In the genomic region with DNA sequence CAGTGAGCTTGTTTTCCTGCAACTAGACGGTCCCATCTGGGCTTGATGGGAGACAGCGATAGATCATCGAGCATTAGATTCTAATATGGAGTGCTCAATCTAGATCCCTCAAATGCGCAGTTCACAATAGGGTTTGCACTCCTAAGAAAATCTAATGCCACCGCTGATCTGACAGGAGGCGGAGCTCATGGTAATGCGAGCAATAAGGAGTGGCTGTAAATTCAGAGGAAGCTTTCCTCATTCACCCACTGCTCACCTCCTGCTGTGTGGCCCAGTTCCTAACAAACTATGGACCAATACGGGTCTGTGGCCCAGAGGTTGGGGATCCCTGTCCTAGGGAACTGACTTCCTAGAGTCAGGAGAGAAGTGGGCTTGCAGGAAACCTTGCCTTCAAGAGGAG, we compare ENCODE assay signal across 1 cellular context.
A peak's percentile ranks its signal among the peaks of the same experiment; 100 is the strongest.
TF ChIP-seq lines count a peak whose summit lies in the region.

No MANE protein-coding gene starts in this region.

TF ChIP-seq in HEK293, 187 proteins besides CTCF, POLR2A, EP300 and RAD21:
- TF ChIP-seq ZNF133 (tag by site-specific recombination; IDR thresholded peaks at IDR 0.05), result no peak
- peak; percentile 99 for TF ChIP-seq ZNF610 (tag by site-specific recombination; IDR thresholded peaks at IDR 0.05; ENCODE audit: borderline replicate concordance)
TF ChIP-seq in HEK293: peak in this region for 1.
